ENCODE assay signal across 27 cellular contexts in the genomic region with DNA sequence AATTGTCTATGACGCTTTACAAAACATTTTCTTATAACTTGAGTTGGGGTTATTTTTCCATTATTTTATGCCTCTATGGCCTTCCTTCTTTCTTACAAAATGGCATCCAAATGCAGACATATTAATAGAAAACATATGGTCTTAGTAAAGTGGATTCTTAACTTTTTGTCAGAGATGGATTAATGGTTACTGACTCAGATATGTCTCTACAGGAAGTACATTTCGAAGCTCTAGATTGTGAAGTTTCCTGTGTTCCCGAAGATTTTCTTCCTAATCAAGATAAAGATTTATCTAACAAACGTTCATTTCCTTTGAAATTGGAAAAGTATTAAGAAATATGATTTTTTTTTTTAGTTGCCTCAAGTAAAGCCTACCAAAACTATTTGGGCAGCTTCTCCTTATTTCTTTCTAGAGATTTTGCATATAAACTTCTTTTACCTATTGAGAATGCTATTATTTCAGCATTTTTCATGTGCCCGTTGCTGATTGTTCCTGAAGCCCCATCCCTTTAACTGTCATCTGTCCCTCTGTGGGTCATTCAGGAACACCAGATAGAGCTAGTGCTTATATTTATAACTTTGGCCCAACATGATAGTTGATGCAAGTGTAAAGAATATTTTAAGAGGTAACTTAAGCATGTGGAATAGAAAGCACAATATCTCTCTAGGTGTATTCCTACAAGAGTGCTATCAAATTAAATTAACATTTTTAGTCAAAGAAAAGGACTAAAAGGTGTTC.
DNase-seq lines count a peak whose midpoint lies in the region; ATAC-seq and TF ChIP-seq lines count a peak whose summit lies in the region.
"Had no signal": no experiment of that assay in that cellular context is flagged by ENCODE, and none has a peak within 500 bp of the region (broad histone marks: within the 10 kb centered on the region; RNA-seq: fewer than 3 reads in every experiment).

No MANE protein-coding gene starts in this region.

- no CpG with 5 or more reads among the region's 5 CpGs for WGBS in IMR-90 (ENCODE audit: extremely low coverage in 2 of 2, insufficient read length in 1 of 2), 2 experiments
- 64% methylated on average over 5 of the region's 5 CpGs for WGBS in hepatocyte (ENCODE audit: low lambda C conversion rate, missing lambda C conversion rate)

- H2AK9ac ChIP-seq in IMR-90 (replicated peaks; ENCODE audit: low read depth, low read length, poor library complexity), result no peak overlapping the region

- CTCF ChIA-PET in IMR-90 (lab: Yijun Ruan, JAX), result no interaction called here

- H2BK120ac ChIP-seq in IMR-90 (ENCODE audit: low read depth, low read length), result no peak overlapping the region

- ATAC-seq in IMR-90 (ENCODE audit: low read depth) (no peak), HG03045 (IDR thresholded peaks at IDR 0.05; ENCODE audit: unreplicated experiment) (no peak), GM18505 (IDR thresholded peaks at IDR 0.05; ENCODE audit: unreplicated experiment) (no peak), GM19035 (IDR thresholded peaks at IDR 0.05; ENCODE audit: unreplicated experiment) (no peak)
- ATAC-seq: activated T-helper 17 cell treated with anti-CD3 and anti-CD28 coated beads, Interleukin-2, amount 50 U/mL, for 72 hours; CD8-positive, alpha-beta T cell; HepG2; psoas muscle; T-helper 17 cell had no signal

- H3K9me2 ChIP-seq in hepatocyte (replicated peaks; ENCODE audit: insufficient read depth), result no peaks in the 10 kb centered on the region

- H3K4ac ChIP-seq in IMR-90 (ENCODE audit: low read depth, low read length), result no peak overlapping the region

- H3K36me3 ChIP-seq in IMR-90 (ENCODE audit: control insufficient read depth, insufficient read depth, low read length) (no peaks in the 10 kb centered on the region), hepatocyte (replicated peaks; ENCODE audit: insufficient read depth, low read depth) (no peaks in the 10 kb centered on the region)
- H3K36me3 ChIP-seq: cardiac muscle cell, HAP-1, SJCRH30, tibial artery, WERI-Rb-1 had no signal

- H3K4me1 ChIP-seq in IMR-90 (ENCODE audit: control insufficient read depth, insufficient read depth, low read length), result no peaks in the 10 kb centered on the region
- no peaks in the 10 kb centered on the region for H3K4me1 ChIP-seq in hepatocyte (ENCODE audit: insufficient read depth)
- H3K4me1 ChIP-seq: psoas muscle, SJCRH30, tibial artery had no signal

- no peak overlapping the region for H3K14ac ChIP-seq in IMR-90 (replicated peaks; ENCODE audit: low read depth, low read length)

- no peak overlapping the region for H4K91ac ChIP-seq in IMR-90 (ENCODE audit: insufficient read depth, low read depth, low read length)

- H3K27me3 ChIP-seq in IMR-90 (ENCODE audit: control insufficient read depth, insufficient read depth, low read length), result no peaks in the 10 kb centered on the region
- no peaks in the 10 kb centered on the region for H3K27me3 ChIP-seq in hepatocyte
- H3K27me3 ChIP-seq: cardiac muscle cell, SJCRH30, tibial artery had no signal

- H2AK5ac ChIP-seq in IMR-90 (ENCODE audit: low read depth, low read length), result no peak overlapping the region

- H2AFZ ChIP-seq in IMR-90 (replicated peaks; ENCODE audit: low read length, poor library complexity) (no peak overlapping the region), hepatocyte (no peak overlapping the region)

- H3K27ac ChIP-seq in IMR-90 (ENCODE audit: insufficient read depth, low read length) (no peak overlapping the region), hepatocyte (peak overlapping the region; percentile 37)
- H3K27ac ChIP-seq: cardiac muscle cell, psoas muscle, skin epidermis, tibial artery, WERI-Rb-1 had no signal

- H2BK20ac ChIP-seq in IMR-90 (ENCODE audit: low read depth, low read length), result no peak overlapping the region

- H3K9me3 ChIP-seq in IMR-90 (ENCODE audit: control insufficient read depth, insufficient read depth, low read length), result peaks cover 4% of the 10 kb centered on the region; the same call in 1 of the 2 replicates
- H3K9me3 ChIP-seq in hepatocyte (ENCODE audit: low read depth), result no peaks in the 10 kb centered on the region
- H3K9me3 ChIP-seq: HAP-1, psoas muscle, SJCRH30, tibial artery had no signal

- H3K9me1 ChIP-seq in IMR-90 (ENCODE audit: insufficient read depth, low read length), result no peaks in the 10 kb centered on the region

- H2BK15ac ChIP-seq in IMR-90 (ENCODE audit: low read depth, low read length), result no peak overlapping the region

- DNase-seq in AG10803 (ENCODE audit: low read depth), result peak; percentile 53
- peak; percentile 3 for DNase-seq in IMR-90
- peak; percentile 59 for DNase-seq in astrocyte of the spinal cord (ENCODE audit: low read depth, low spot score)
- no peak for DNase-seq in hepatocyte (ENCODE audit: low spot score)
- DNase-seq in NCI-H748 treated with DMSO at 0.1 percent for 48 hours (lab: John Stamatoyannopoulos, UW), result no peak
- DNase-seq: activated CD4-positive, alpha-beta T cell treated with anti-CD3 and anti-CD28 coated beads, Interleukin-2, amount 50 U/mL, for 1 hour; CD8-positive, alpha-beta T cell; DMS153; glutamatergic neuron; NCI-H1436; NCI-H2171; NCI-H69; psoas muscle; SJCRH30; stimulated activated CD4-positive, alpha-beta T cell treated with anti-CD3 and anti-CD28 coated beads, Interleukin-2, amount 100 ng/mL, for 48 hours; stimulated activated naive CD4-positive, alpha-beta T cell treated with Interleukin-2 at 50 U/mL for 16 hours; T-helper 17 cell; tibial artery; WERI-Rb-1 had no signal

- POLR2A ChIA-PET in IMR-90 (lab: Charles Lee; ENCODE audit: unreplicated experiment), result no interaction called here

- H3K56ac ChIP-seq in IMR-90 (ENCODE audit: extremely low read depth, insufficient read depth, low read length), result no peak overlapping the region

- H3K4me3 ChIP-seq in AG10803 (ENCODE audit: low read length) (no peak overlapping the region), IMR-90 (ENCODE audit: insufficient read depth, low read depth, low read length) (no peak overlapping the region), astrocyte of the spinal cord (ENCODE audit: low read depth, low read length) (no peak overlapping the region), hepatocyte (no peak overlapping the region)
- H3K4me3 ChIP-seq: cardiac muscle cell, HAP-1, psoas muscle, SJCRH30, skin epidermis, tibial artery had no signal

- no peaks in the 10 kb centered on the region for H3K79me2 ChIP-seq in hepatocyte

- no peak overlapping the region for H3K9ac ChIP-seq in IMR-90 (ENCODE audit: low read depth, low read length)

- intact Hi-C loops in IMR-90 (cut with micrococcal nuclease), result no loop called here

- no peak overlapping the region for H3K23ac ChIP-seq in IMR-90 (ENCODE audit: low read depth, low read length)

- no peak for TF ChIP-seq CTCF in AG10803 (conservative IDR thresholded peaks at IDR 0.05; ENCODE audit: low read length)
- no peak for TF ChIP-seq CTCF in IMR-90 (conservative IDR thresholded peaks at IDR 0.05; ENCODE audit: low read depth, low read length)
- TF ChIP-seq CTCF in astrocyte of the spinal cord (IDR thresholded peaks at IDR 0.05; ENCODE audit: low read depth, low read length), result no peak
- no peak for TF ChIP-seq CTCF in hepatocyte (IDR thresholded peaks at IDR 0.05; ENCODE audit: poor library complexity)

- H3K4me2 ChIP-seq in IMR-90 (ENCODE audit: low read depth, low read length) (no peak overlapping the region), hepatocyte (no peak overlapping the region)

- H4K20me1 ChIP-seq in IMR-90 (ENCODE audit: insufficient read depth, low read length), result no peaks in the 10 kb centered on the region
- no peaks in the 10 kb centered on the region for H4K20me1 ChIP-seq in hepatocyte (ENCODE audit: insufficient read depth, poor library complexity, severe bottlenecking)

- no peak overlapping the region for H4K5ac ChIP-seq in IMR-90 (ENCODE audit: low read depth, low read length)

- no peak for TF ChIP-seq RAD21 in IMR-90 (IDR thresholded peaks at IDR 0.05; ENCODE audit: low read length)

- no peak overlapping the region for H4K8ac ChIP-seq in IMR-90 (ENCODE audit: low read depth in 2 of 2, low read length in 2 of 2)

- no TSS peak for BruUV-seq in IMR-90 (replicated peaks; lab: Mats Ljungman, UMichigan)

- no peak overlapping the region for H2BK5ac ChIP-seq in IMR-90 (ENCODE audit: low read depth, low read length, poor library complexity, severe bottlenecking)

- dilution Hi-C loops in IMR-90 (cut with HindIII; ENCODE audit: low sequenced_read_pairs, unreplicated experiment), result no loop called here

- no peak overlapping the region for H3K18ac ChIP-seq in IMR-90 (ENCODE audit: low read depth, low read length)

- in situ Hi-C loops in IMR-90 (cut with MboI; ENCODE audit: low sequenced_read_pairs), result no loop called here
- in situ Hi-C loops in astrocyte of the spinal cord (cut with HindIII; ENCODE audit: low sequenced_read_pairs), result no loop called here

- TF ChIP-seq POLR2A in IMR-90 (IDR thresholded peaks at IDR 0.05; ENCODE audit: low read depth, low read length), result no peak
- no peak for TF ChIP-seq POLR2A in GM18505 (IDR thresholded peaks at IDR 0.05; ENCODE audit: borderline replicate concordance, extremely low read depth, insufficient read depth, insufficient read length)

- H3K79me1 ChIP-seq in IMR-90 (ENCODE audit: low read depth in 1 of 2, low read length in 2 of 2), result no peaks in the 10 kb centered on the region

TF ChIP-seq in IMR-90, 13 proteins besides CTCF, POLR2A, EP300 and RAD21:
- no peak for TF ChIP-seq MAFK (IDR thresholded peaks at IDR 0.05; ENCODE audit: low read depth, low read length)
- TF ChIP-seq, protein P1, sequence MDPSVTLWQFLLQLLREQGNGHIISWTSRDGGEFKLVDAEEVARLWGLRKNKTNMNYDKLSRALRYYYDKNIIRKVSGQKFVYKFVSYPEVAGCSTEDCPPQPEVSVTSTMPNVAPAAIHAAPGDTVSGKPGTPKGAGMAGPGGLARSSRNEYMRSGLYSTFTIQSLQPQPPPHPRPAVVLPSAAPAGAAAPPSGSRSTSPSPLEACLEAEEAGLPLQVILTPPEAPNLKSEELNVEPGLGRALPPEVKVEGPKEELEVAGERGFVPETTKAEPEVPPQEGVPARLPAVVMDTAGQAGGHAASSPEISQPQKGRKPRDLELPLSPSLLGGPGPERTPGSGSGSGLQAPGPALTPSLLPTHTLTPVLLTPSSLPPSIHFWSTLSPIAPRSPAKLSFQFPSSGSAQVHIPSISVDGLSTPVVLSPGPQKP (IDR thresholded peaks at IDR 0.05; ENCODE audit: borderline replicate concordance, low read depth, low read length), result no peak
- no peak for TF ChIP-seq CHD1 (IDR thresholded peaks at IDR 0.05; ENCODE audit: low read depth, low read length)
- TF ChIP-seq MXI1 (IDR thresholded peaks at IDR 0.05; ENCODE audit: borderline replicate concordance, low read depth, low read length), result no peak
- TF ChIP-seq CEBPB (IDR thresholded peaks at IDR 0.05; ENCODE audit: low read depth, low read length), result no peak
- no peak for TF ChIP-seq MAZ (IDR thresholded peaks at IDR 0.05; ENCODE audit: borderline replicate concordance, low read depth, low read length)
- no peak for TF ChIP-seq BHLHE40 (IDR thresholded peaks at IDR 0.05; ENCODE audit: low read depth, low read length)
- TF ChIP-seq RFX5 (IDR thresholded peaks at IDR 0.05; ENCODE audit: low read depth, low read length), result no peak

Comparison
In these comparisons a context has a peak if more than half of its experiments do, and no peak if none do; other contexts are left out.
1. DNase-seq: peak in AG10803 (single experiment), IMR-90 (single experiment) and astrocyte of the spinal cord (single experiment); none in hepatocyte (single experiment) and NCI-H748 treated with DMSO at 0.1 percent for 48 hours (single experiment).